Comparison of ENCODE assay signal across 11 cellular contexts in genomic region chr10:74178042-74178791, GRCh38. TPM values are rescaled to one million over a fixed set of nuclear protein-coding genes. Genes with fewer than 3 reads are reported as not detected.
A peak's percentile ranks its signal among the peaks of the same experiment; 100 is the strongest.
DNase-seq lines count a peak whose midpoint lies in the region; ATAC-seq and TF ChIP-seq lines count a peak whose summit lies in the region.
"Had no signal": no experiment of that assay in that cellular context is flagged by ENCODE, and none has a peak within 500 bp of the region (broad histone marks: within the 10 kb centered on the region; RNA-seq: fewer than 3 reads in every experiment).

No MANE protein-coding gene starts in this region.

- CTCF ChIA-PET in T-cell (lab: Charles Lee) = interaction anchor here in 1 of 2 donors (0.9 to 1.2 kb wide), 5 partner anchors 9 to 35 kb away, joined by 3 to 5 read pairs (median 4); partner anchors contain the start of genes ADK and AP3M1

- no peaks in the 10 kb centered on the region for H3K27me3 ChIP-seq in hepatocyte
- H3K27me3 ChIP-seq: ascending aorta, tibial nerve had no signal

- H3K4me3 ChIP-seq in hepatocyte = no peak overlapping the region

- no peaks in the 10 kb centered on the region for H3K9me3 Mint-ChIP-seq in activated T-cell treated with anti-CD3 and anti-CD28 coated beads, Interleukin-2, amount 50 U/mL, for 72 hours
- H3K9me3 Mint-ChIP-seq in T-cell = no peaks in the 10 kb centered on the region
- H3K9me3 Mint-ChIP-seq in type B pancreatic cell = no peaks in the 10 kb centered on the region

- H3K4me1 ChIP-seq in hepatocyte (ENCODE audit: insufficient read depth) = peaks cover 14% of the 10 kb centered on the region

- H4K20me1 ChIP-seq in hepatocyte (ENCODE audit: insufficient read depth, poor library complexity, severe bottlenecking) = no peaks in the 10 kb centered on the region

- H3K36me3 ChIP-seq in hepatocyte (replicated peaks; ENCODE audit: insufficient read depth, low read depth) = no peaks in the 10 kb centered on the region
- H3K36me3 ChIP-seq: ascending aorta, tibial nerve had no signal

- peaks cover 55% of the 10 kb centered on the region for H3K79me2 ChIP-seq in hepatocyte

- H3K27ac ChIP-seq in hepatocyte = peak overlapping the region; percentile 98

- POLR2A ChIA-PET in T-cell (lab: Charles Lee) = interaction anchor here (0.6 to 1.2 kb wide), 8 partner anchors 9 to 936 kb away, joined by 3 to 7 read pairs (median 3); no protein-coding TSS in a partner anchor

- peak overlapping the region; percentile 67 for H3K27ac Mint-ChIP-seq in activated T-cell treated with anti-CD3 and anti-CD28 coated beads, Interleukin-2, amount 50 U/mL, for 72 hours
- H3K27ac Mint-ChIP-seq in T-cell (peak overlapping the region; percentile 67 to 82), type B pancreatic cell (peak overlapping the region; percentile 46)

- no peaks in the 10 kb centered on the region for H3K9me2 ChIP-seq in hepatocyte (replicated peaks; ENCODE audit: insufficient read depth)

- peaks cover 57% of the 10 kb centered on the region for H3K4me1 Mint-ChIP-seq in activated T-cell treated with anti-CD3 and anti-CD28 coated beads, Interleukin-2, amount 50 U/mL, for 72 hours (ENCODE audit: low read depth)
- peaks cover 35 to 51% (median 51%) of the 10 kb centered on the region in 3 donors for H3K4me1 Mint-ChIP-seq in T-cell
- peaks cover 11% of the 10 kb centered on the region for H3K4me1 Mint-ChIP-seq in type B pancreatic cell (ENCODE audit: unreplicated experiment)

- H3K9me3 ChIP-seq in hepatocyte (ENCODE audit: low read depth) = no peaks in the 10 kb centered on the region
- H3K9me3 ChIP-seq: ascending aorta, tibial nerve had no signal

- H3K27me3 Mint-ChIP-seq in activated T-cell treated with anti-CD3 and anti-CD28 coated beads, Interleukin-2, amount 50 U/mL, for 72 hours (ENCODE audit: low read depth) = no peaks in the 10 kb centered on the region
- H3K27me3 Mint-ChIP-seq in T-cell (no peaks in the 10 kb centered on the region), type B pancreatic cell (no peaks in the 10 kb centered on the region)

- DNase-seq in activated T-cell treated with anti-CD3 and anti-CD28 coated beads, Interleukin-2, amount 50 U/mL, for 72 hours = no peak
- DNase-seq in activated T-cell treated with anti-CD3 and anti-CD28 coated beads, Interleukin-2, amount 50 U/mL, for 48 hours = no peak
- no peak for DNase-seq in T-cell
- DNase-seq in hepatocyte (ENCODE audit: low spot score) = no peak
- no peak for DNase-seq in type B pancreatic cell (ENCODE audit: extremely low spot score, unreplicated experiment)
- no peak for DNase-seq in NAMALWA (ENCODE audit: low spot score)
- no peak for DNase-seq in 8988T
- DNase-seq in inferior parietal cortex (ENCODE audit: extremely low spot score) = no peak
- DNase-seq: activated CD4-positive, alpha-beta T cell treated with anti-CD3 and anti-CD28 coated beads for 4 hours had no signal

- peak overlapping the region; percentile 70 to 83 for H3K4me3 Mint-ChIP-seq in activated T-cell treated with anti-CD3 and anti-CD28 coated beads, Interleukin-2, amount 50 U/mL, for 72 hours
- H3K4me3 Mint-ChIP-seq in T-cell (peak overlapping the region; percentile 29 to 94 (median 93)), type B pancreatic cell (peak overlapping the region; percentile 72)

- H2AFZ ChIP-seq in hepatocyte = no peak overlapping the region

- WGBS in hepatocyte (ENCODE audit: low lambda C conversion rate, missing lambda C conversion rate) = 85% methylated on average over 5 of the region's 5 CpGs

- no peak for ATAC-seq in activated T-cell treated with anti-CD3 and anti-CD28 coated beads, Interleukin-2, amount 50 U/mL, for 72 hours (replicated peaks in 1 of 2)
- no peak for ATAC-seq in T-cell (replicated peaks in 1 of 4)

- TF ChIP-seq CTCF in hepatocyte (IDR thresholded peaks at IDR 0.05; ENCODE audit: poor library complexity) = no peak
- TF ChIP-seq CTCF in type B pancreatic cell (conservative IDR thresholded peaks at IDR 0.05) = no peak

- no peaks in the 10 kb centered on the region for H3K36me3 Mint-ChIP-seq in activated T-cell treated with anti-CD3 and anti-CD28 coated beads, Interleukin-2, amount 50 U/mL, for 72 hours (ENCODE audit: insufficient read depth in 2 of 2)
- H3K36me3 Mint-ChIP-seq in T-cell = peaks cover 3% of the 10 kb centered on the region
- H3K36me3 Mint-ChIP-seq in type B pancreatic cell = peaks cover 3% of the 10 kb centered on the region

- H3K4me2 ChIP-seq in hepatocyte = peak overlapping the region; percentile 85

RNA-seq across cellular contexts. Expression of gene ADK, which starts 27.2 kb away (rescaled TPM):
- 10 to 100 TPM; 56.2 to 60.0 TPM for total RNA-seq in activated T-cell treated with anti-CD3 and anti-CD28 coated beads, Interleukin-2, amount 50 U/mL, for 72 hours
- total RNA-seq in T-cell = 10 to 100 TPM; 20.7 to 32.8 (median 23.6) TPM
- 44.6 and 53.7 TPM in 2 replicates for total RNA-seq in hepatocyte
- 46.7 and 49.1 TPM in 2 replicates for polyA plus RNA-seq in hepatocyte
- total RNA-seq in type B pancreatic cell (ENCODE audit: low replicate concordance) = 23.1 and 28.5 TPM in 2 replicates

RNA-seq across cellular contexts. Expression of gene AP3M1, which starts 27.6 kb away (rescaled TPM):
- total RNA-seq in activated T-cell treated with anti-CD3 and anti-CD28 coated beads, Interleukin-2, amount 50 U/mL, for 72 hours = 10 to 100 TPM; 49.2 to 50.4 TPM
- total RNA-seq in T-cell (10 to 100 TPM; 25.8 to 37.1 (median 33.9) TPM), hepatocyte (35.0 and 35.3 TPM in 2 replicates), type B pancreatic cell (ENCODE audit: low replicate concordance) (41.9 and 48.0 TPM in 2 replicates)
- 28.2 and 30.1 TPM in 2 replicates for polyA plus RNA-seq in hepatocyte
